ENCODE assay signal across 8 cellular contexts in the genomic region with DNA sequence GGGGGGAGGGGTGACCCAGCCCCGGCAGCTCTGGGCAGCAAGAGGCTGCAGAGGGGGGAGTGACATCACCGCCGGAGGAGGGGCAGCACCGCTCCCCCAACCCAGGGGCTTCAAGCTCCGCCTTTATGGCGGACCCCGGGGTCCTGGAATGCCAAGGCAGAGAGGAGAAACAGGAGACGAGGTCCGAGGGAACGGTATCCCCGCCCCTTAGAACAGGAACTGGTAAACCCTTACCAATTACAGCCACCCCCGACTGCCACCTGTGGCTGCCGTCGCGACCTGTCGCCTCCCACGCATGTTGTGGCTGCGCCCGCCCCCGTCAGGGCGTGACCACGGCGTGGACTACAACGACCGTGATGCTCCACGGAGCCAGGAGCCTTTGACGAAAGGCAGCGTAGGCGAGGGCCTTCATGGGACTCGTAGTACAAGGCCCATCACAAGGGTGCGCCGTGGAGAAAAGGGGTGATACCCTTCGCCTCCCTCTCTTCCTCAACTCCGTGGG. TPM values are rescaled to one million over a fixed set of nuclear protein-coding genes. Genes with fewer than 3 reads are reported as not detected.
A peak's percentile ranks its signal among the peaks of the same experiment; 100 is the strongest.
DNase-seq lines count a peak whose midpoint lies in the region; ATAC-seq and TF ChIP-seq lines count a peak whose summit lies in the region.

No MANE protein-coding gene starts in this region.

- DNase-seq in BE2C: peak; percentile 92
- DNase-seq in RWPE1 (ENCODE audit: low spot score): peak; percentile 86
- DNase-seq in activated gamma-delta T cell treated with Interleukin-2 at 50 U/mL for 16 hours: peak; percentile 71
- DNase-seq in nucleus accumbens (lab: John Stamatoyannopoulos, UW): peak; percentile 63 to 97 (median 91)
- DNase-seq in stromal cell of bone marrow (ENCODE audit: low read depth): peak; percentile 53

- peak overlapping the region; percentile 65 for H3K4me3 ChIP-seq in BE2C (ENCODE audit: low read depth, low read length)
- peak overlapping the region; percentile 5 to 54 for H3K4me3 ChIP-seq in gastroesophageal sphincter

- peak; percentile 5; the same call in 1 of the 2 replicates for TF ChIP-seq CTCF in BE2C (IDR thresholded peaks at IDR 0.05; ENCODE audit: low read depth, low read length)
- TF ChIP-seq CTCF in RWPE1 (conservative IDR thresholded peaks at IDR 0.05; ENCODE audit: low read depth): no peak
- no peak for TF ChIP-seq CTCF in gastroesophageal sphincter (IDR thresholded peaks at IDR 0.05)

- H3K4me1 ChIP-seq in BE2C: no peaks in the 10 kb centered on the region
- H3K4me1 ChIP-seq in gastroesophageal sphincter: peaks cover 0 to 61% (median 16%) of the 10 kb centered on the region in 3 donors

- POLR2A ChIA-PET in RWPE1 (lab: Yijun Ruan, JAX; ENCODE audit: low non-redundant PET): no interaction called here

- H3K27ac ChIP-seq in RWPE1 (peak overlapping the region; percentile 43), gastroesophageal sphincter (peak overlapping the region in 3 of 4 donors; percentile 67 to 75 (median 72))

- H3K9me3 ChIP-seq in BE2C (no peaks in the 10 kb centered on the region), gastroesophageal sphincter (no peaks in the 10 kb centered on the region)

- WGBS in gastroesophageal sphincter (ENCODE audit: low coverage in 1 of 2), 2 donors: 0% methylated on average over 19 of the region's 34 CpGs; no CpG with 5 or more reads in 1 of the 2 donors

- TF ChIP-seq EP300 in gastroesophageal sphincter (IDR thresholded peaks at IDR 0.05): no peak

- TF ChIP-seq POLR2A in GM19193 (IDR thresholded peaks at IDR 0.05; ENCODE audit: extremely low read depth, insufficient read depth, insufficient read length) (peak; percentile 36), gastroesophageal sphincter (IDR thresholded peaks at IDR 0.05) (no peak)

- H3K27me3 ChIP-seq in BE2C: no peaks in the 10 kb centered on the region
- H3K27me3 ChIP-seq in gastroesophageal sphincter: peaks cover 70% of the 10 kb centered on the region

- CTCF ChIA-PET in RWPE1 (lab: Yijun Ruan, JAX): interaction anchor here (0.7 to 1.0 kb wide), 2 partner anchors 20 to 186 kb away, joined by 3 to 4 read pairs; no protein-coding TSS in a partner anchor

- ATAC-seq in HG03521 (IDR thresholded peaks at IDR 0.05; ENCODE audit: unreplicated experiment) (peak; percentile 38), gastroesophageal sphincter (peak; percentile 52)

- H3K36me3 ChIP-seq in BE2C (no peaks in the 10 kb centered on the region), gastroesophageal sphincter (no peaks in the 10 kb centered on the region)

RNA-seq across cellular contexts. Expression of gene KCNC3, which starts 4.1 kb away (rescaled TPM):
- 7.4 TPM for polyA plus RNA-seq in BE2C (2012; ENCODE audit: insufficient read depth, insufficient read length, low read depth)
- under 1 TPM in 3 of 4 donors, not detected in 1; 0.16 to 0.67 (median 0.58) TPM for total RNA-seq in gastroesophageal sphincter

RNA-seq across cellular contexts. Expression of gene NAPSA, which starts 32.2 kb away (rescaled TPM):
- 1.6 TPM for polyA plus RNA-seq in BE2C (2012; ENCODE audit: insufficient read depth, insufficient read length, low read depth)
- total RNA-seq in gastroesophageal sphincter: 1 to 10 TPM in 1 of 4 donors, not detected in 3; 1.0 TPM

RNA-seq across cellular contexts. Expression of gene NR1H2, which starts 43.0 kb away (rescaled TPM):
- 65.7 TPM for polyA plus RNA-seq in BE2C (2012; ENCODE audit: insufficient read depth, insufficient read length, low read depth)
- total RNA-seq in gastroesophageal sphincter: 100 to 1,000 TPM; 138 to 191 (median 145) TPM

RNA-seq across cellular contexts. Expression of gene POLD1, which starts 50.9 kb away (rescaled TPM):
- polyA plus RNA-seq in BE2C (2012; ENCODE audit: insufficient read depth, insufficient read length, low read depth): 20.8 TPM
- total RNA-seq in gastroesophageal sphincter: 10 to 100 TPM in 2 of 4 donors, 1 to 10 TPM in 2; 7.2 to 13.7 (median 10.3) TPM

Comparison
In these comparisons a context has a peak if more than half of its experiments do, and no peak if none do; other contexts are left out.
1. Peak in every context shown above with its lines: DNase-seq, ATAC-seq, H3K4me3 ChIP-seq and H3K27ac ChIP-seq.